Comparison of ENCODE assay signal across 13 cellular contexts in genomic region chr10:26505491-26505890, GRCh38.
"Had no signal": no experiment of that assay in that cellular context is flagged by ENCODE, and none has a peak within 500 bp of the region (broad histone marks: within the 10 kb centered on the region; RNA-seq: fewer than 3 reads in every experiment).

No MANE protein-coding gene starts in this region.

- H3K4me3 ChIP-seq: sigmoid colon, stomach, uterus had no signal

- H3K27ac Mint-ChIP-seq: activated CD4-positive, alpha-beta memory T cell treated with anti-CD3 and anti-CD28 coated beads for 36 hours; nephron progenitor cell had no signal

- H3K4me1 Mint-ChIP-seq: nephron progenitor cell had no signal

- DNase-seq: activated CD4-positive, alpha-beta memory T cell treated with anti-CD3 and anti-CD28 coated beads for 36 hours; activated CD8-positive, alpha-beta memory T cell treated with anti-CD3 and anti-CD28 coated beads, Interleukin-2, amount 50 U/mL, for 48 hours; foreskin keratinocyte; head of caudate nucleus; left colon; mammary epithelial cell; nephron progenitor cell; sigmoid colon; stimulated activated CD4-positive, alpha-beta T cell treated with anti-CD3 and anti-CD28 coated beads, Interleukin-2, amount 100 ng/mL, for 24 hours; stomach; T1000; uterus had no signal

- H3K9me3 Mint-ChIP-seq: activated CD4-positive, alpha-beta memory T cell treated with anti-CD3 and anti-CD28 coated beads for 36 hours had no signal

- H3K9me3 ChIP-seq: sigmoid colon, stomach, uterus had no signal

- H3K4me1 ChIP-seq: foreskin keratinocyte, sigmoid colon, stomach, uterus had no signal

- H3K36me3 ChIP-seq: sigmoid colon, stomach, uterus had no signal

- H3K4me3 Mint-ChIP-seq: activated CD4-positive, alpha-beta memory T cell treated with anti-CD3 and anti-CD28 coated beads for 36 hours; nephron progenitor cell had no signal

- H3K27me3 ChIP-seq: sigmoid colon, stomach, uterus had no signal

- H3K27ac ChIP-seq: foreskin keratinocyte, sigmoid colon, stomach, uterus, VCaP had no signal

- H3K27me3 Mint-ChIP-seq: activated CD4-positive, alpha-beta memory T cell treated with anti-CD3 and anti-CD28 coated beads for 36 hours had no signal

- ATAC-seq: foreskin keratinocyte, left colon had no signal
